In the genomic region with DNA sequence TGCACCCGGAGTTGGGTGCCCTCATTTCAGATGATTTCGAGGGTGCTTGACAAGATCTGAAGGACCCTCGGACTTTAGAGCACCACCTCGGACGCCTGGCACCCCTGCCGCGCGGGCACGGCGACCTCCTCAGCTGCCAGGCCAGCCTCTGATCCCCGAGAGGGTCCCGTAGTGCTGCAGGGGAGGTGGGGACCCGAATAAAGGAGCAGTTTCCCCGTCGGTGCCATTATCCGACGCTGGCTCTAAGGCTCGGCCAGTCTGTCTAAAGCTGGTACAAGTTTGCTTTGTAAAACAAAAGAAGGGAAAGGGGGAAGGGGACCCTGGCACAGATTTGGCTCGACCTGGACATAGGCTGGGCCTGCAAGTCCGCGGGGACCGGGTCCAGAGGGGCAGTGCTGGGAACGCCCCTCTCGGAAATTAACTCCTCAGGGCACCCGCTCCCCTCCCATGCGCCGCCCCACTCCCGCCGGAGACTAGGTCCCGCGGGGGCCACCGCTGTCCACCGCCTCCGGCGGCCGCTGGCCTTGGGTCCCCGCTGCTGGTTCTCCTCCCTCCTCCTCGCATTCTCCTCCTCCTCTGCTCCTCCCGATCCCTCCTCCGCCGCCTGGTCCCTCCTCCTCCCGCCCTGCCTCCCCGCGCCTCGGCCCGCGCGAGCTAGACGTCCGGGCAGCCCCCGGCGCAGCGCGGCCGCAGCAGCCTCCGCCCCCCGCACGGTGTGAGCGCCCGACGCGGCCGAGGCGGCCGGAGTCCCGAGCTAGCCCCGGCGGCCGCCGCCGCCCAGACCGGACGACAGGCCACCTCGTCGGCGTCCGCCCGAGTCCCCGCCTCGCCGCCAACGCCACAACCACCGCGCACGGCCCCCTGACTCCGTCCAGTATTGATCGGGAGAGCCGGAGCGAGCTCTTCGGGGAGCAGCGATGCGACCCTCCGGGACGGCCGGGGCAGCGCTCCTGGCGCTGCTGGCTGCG, we compare ENCODE assay signal across 9 cellular contexts. TPM values are rescaled to one million over a fixed set of nuclear protein-coding genes. Genes with fewer than 3 reads are reported as not detected.
A peak's percentile ranks its signal among the peaks of the same experiment; 100 is the strongest.
DNase-seq lines count a peak whose midpoint lies in the region; ATAC-seq and TF ChIP-seq lines count a peak whose summit lies in the region.
"Had no signal": no experiment of that assay in that cellular context is flagged by ENCODE, and none has a peak within 500 bp of the region (broad histone marks: within the 10 kb centered on the region; RNA-seq: fewer than 3 reads in every experiment).

A gene (plus strand): TSS at position 657 of the 968 bp plus-strand sequence. CDS start 261 bp downstream, at position 918.

- H3K27ac ChIP-seq in adrenal gland: peak within 1 kb of the TSS; percentile 55 to 96 (median 82)
- no peak within 1 kb of the TSS for H3K27ac ChIP-seq in cardiac muscle cell
- H3K27ac ChIP-seq in osteoblast (ENCODE audit: low read depth, low read length): peak within 1 kb of the TSS; percentile 85
- H3K27ac ChIP-seq: neutrophil had no signal

- peak within 1 kb of the TSS; percentile 83 for H3K4me2 ChIP-seq in osteoblast (ENCODE audit: insufficient read depth, low read length)

- peaks cover 5% of the 10 kb centered on the region for H4K20me1 ChIP-seq in osteoblast (ENCODE audit: insufficient read depth, low read length)

- DNase-seq in BE2C (peak; percentile 75), HFFc6 (peak; percentile 72), adrenal gland (peak; percentile 85 to 93 (median 88)), cardiac muscle cell (ENCODE audit: low read depth in 1 of 2, low spot score in 1 of 2) (peak; percentile 57 to 87), osteoblast (ENCODE audit: insufficient read length, low spot score, missing footprints) (peak; percentile 99), HAP-1 (ENCODE audit: low spot score in 2 of 2) (no peak), germinal center (ENCODE audit: low spot score) (no peak)

- TF ChIP-seq CTCF in BE2C (IDR thresholded peaks at IDR 0.05; ENCODE audit: low read depth, low read length): no peak
- no peak for TF ChIP-seq CTCF in HFFc6 (IDR thresholded peaks at IDR 0.05)
- TF ChIP-seq CTCF in adrenal gland (IDR thresholded peaks at IDR 0.05): no peak
- no peak for TF ChIP-seq CTCF in cardiac muscle cell (IDR thresholded peaks at IDR 0.05; ENCODE audit: low read depth, low read length)
- TF ChIP-seq CTCF in osteoblast (IDR thresholded peaks at IDR 0.05; ENCODE audit: extremely low read depth, low read depth, low read length): no peak

- intact Hi-C loops in adrenal gland (cut with DNase I): no loop called here

- H3K27me3 Mint-ChIP-seq in HFFc6 (ENCODE audit: insufficient read depth): no peaks in the 10 kb centered on the region; the same call in 1 of the 2 replicates

- H3K4me1 ChIP-seq in BE2C: no peaks in the 10 kb centered on the region
- H3K4me1 ChIP-seq in adrenal gland (replicated peaks in 1 of 2): peaks cover 4 to 20% of the 10 kb centered on the region in 2 donors
- H3K4me1 ChIP-seq in cardiac muscle cell (ENCODE audit: low read depth): peaks cover 3% of the 10 kb centered on the region
- H3K4me1 ChIP-seq in osteoblast (ENCODE audit: insufficient read depth, low read length): peaks cover 41% of the 10 kb centered on the region
- no peaks in the 10 kb centered on the region for H3K4me1 ChIP-seq in HAP-1

- H3K4me3 ChIP-seq in BE2C (ENCODE audit: low read depth, low read length): peak within 1 kb of the TSS; percentile 86
- H3K4me3 ChIP-seq in adrenal gland: peak within 1 kb of the TSS; percentile 53 to 99 (median 68)
- peak within 1 kb of the TSS; percentile 72 for H3K4me3 ChIP-seq in cardiac muscle cell
- peak within 1 kb of the TSS; percentile 82 for H3K4me3 ChIP-seq in osteoblast (ENCODE audit: insufficient read depth, low read length)
- H3K4me3 ChIP-seq in HAP-1: no peak within 1 kb of the TSS

- 4 to 6% (median 4%) methylated on average over 4 to 98 of the region's 98 CpGs for WGBS in adrenal gland, 4 donors

- in situ Hi-C loops in HAP-1 (cut with MboI; ENCODE audit: low sequenced_read_pairs): no loop called here

- H3K27me3 ChIP-seq in BE2C (no peaks in the 10 kb centered on the region), adrenal gland (no peaks in the 10 kb centered on the region), cardiac muscle cell (peaks cover 96% of the 10 kb centered on the region), osteoblast (ENCODE audit: insufficient read depth, low read length) (no peaks in the 10 kb centered on the region), HAP-1 (ENCODE audit: low read depth) (peaks cover 5% of the 10 kb centered on the region; the same call in 1 of the 2 replicates)

- H3K4me1 Mint-ChIP-seq in HFFc6 (ENCODE audit: low read depth): peaks cover 40% of the 10 kb centered on the region

- peak; percentile 76 to 89 for TF ChIP-seq POLR2A in adrenal gland (IDR thresholded peaks at IDR 0.05)

- H2AFZ ChIP-seq in osteoblast (ENCODE audit: low read length): peak within 1 kb of the TSS; percentile 65

- H3K79me2 ChIP-seq in osteoblast (ENCODE audit: insufficient read depth, low read length): peaks cover 56% of the 10 kb centered on the region

- H3K4me3 Mint-ChIP-seq in HFFc6: peak within 1 kb of the TSS; percentile 89

- peaks cover 6% of the 10 kb centered on the region for H3K36me3 ChIP-seq in BE2C
- no peaks in the 10 kb centered on the region for H3K36me3 ChIP-seq in adrenal gland (replicated peaks in 1 of 2)
- no peaks in the 10 kb centered on the region for H3K36me3 ChIP-seq in cardiac muscle cell
- peaks cover 7% of the 10 kb centered on the region for H3K36me3 ChIP-seq in osteoblast (ENCODE audit: insufficient read depth, low read length)
- no peaks in the 10 kb centered on the region for H3K36me3 ChIP-seq in HAP-1 (replicated peaks)
- H3K36me3 ChIP-seq: neutrophil had no signal

- peaks cover 29% of the 10 kb centered on the region for H3K36me3 Mint-ChIP-seq in HFFc6 (ENCODE audit: low read depth)

- H3K9me3 Mint-ChIP-seq in HFFc6: peaks cover 2% of the 10 kb centered on the region

- H3K27ac Mint-ChIP-seq in HFFc6: peak within 1 kb of the TSS; percentile 65

- H3K9me3 ChIP-seq in BE2C (no peaks in the 10 kb centered on the region), adrenal gland (replicated peaks in 1 of 3) (no peaks in the 10 kb centered on the region), cardiac muscle cell (ENCODE audit: low read depth) (no peaks in the 10 kb centered on the region), osteoblast (ENCODE audit: low read depth, low read length) (no peaks in the 10 kb centered on the region), HAP-1 (no peaks in the 10 kb centered on the region)
- H3K9me3 ChIP-seq: neutrophil had no signal

- ATAC-seq in GM21529 (IDR thresholded peaks at IDR 0.05; ENCODE audit: unreplicated experiment): no peak

RNA-seq across cellular contexts. Expression of the gene that starts here (rescaled TPM):
- 18.5 TPM for polyA plus RNA-seq in BE2C (2012; ENCODE audit: insufficient read depth, insufficient read length, low read depth)
- total RNA-seq in HFFc6 (2021; fragmentation: NEBNext Ultra II Directional; extraction: Animal tissue kit (Norgen Biotek cat#: 25700)): 10 to 100 TPM; 69.9 to 87.2 (median 77.0) TPM
- 100 to 1,000 TPM in 1 of 8 donors, 10 to 100 TPM in 7; 26.7 to 111 (median 92.4) TPM for total RNA-seq in adrenal gland
- 10 to 100 TPM in 1 of 3 donors, 1 to 10 TPM in 2; 7.0 to 14.9 (median 9.6) TPM for polyA plus RNA-seq in adrenal gland
- 0.57 and 1.3 TPM in 2 replicates for total RNA-seq in cardiac muscle cell
- 0.51 TPM in 1 of 2 replicates, not detected in the other for polyA plus RNA-seq in cardiac muscle cell
- 104 and 110 TPM in 2 replicates for total RNA-seq in osteoblast

Comparison
In these comparisons a context has a peak if more than half of its experiments do, and no peak if none do; other contexts are left out.
1. RNA of the gene that starts here (total RNA-seq): 104 to 110 TPM in osteoblast, 26.7 to 111 TPM in adrenal gland and 69.9 to 87.2 TPM in HFFc6; 0.57 to 1.3 TPM in cardiac muscle cell; every median in the first group is over 10 times any median in the second.
2. DNase-seq: peak in BE2C (single experiment), HFFc6 (single experiment), adrenal gland (7 of 7), cardiac muscle cell (2 of 2) and osteoblast (single experiment); none in HAP-1 (0 of 2) and germinal center (single experiment).